ENCODE assay signal across 11 cellular contexts in genomic region chr1:15412843-15413242, GRCh38. TPM values are rescaled to one million over a fixed set of nuclear protein-coding genes. Genes with fewer than 3 reads are reported as not detected.
A peak's percentile ranks its signal among the peaks of the same experiment; 100 is the strongest.
DNase-seq lines count a peak whose midpoint lies in the region; ATAC-seq, FAIRE-seq and TF ChIP-seq lines count a peak whose summit lies in the region.
"Had no signal": no experiment of that assay in that cellular context is flagged by ENCODE, and none has a peak within 500 bp of the region (broad histone marks: within the 10 kb centered on the region; RNA-seq: fewer than 3 reads in every experiment).

No MANE protein-coding gene starts in this region.

- TF ChIP-seq CTCF in CD14-positive monocyte (IDR thresholded peaks at IDR 0.05): no peak
- TF ChIP-seq CTCF in endothelial cell of umbilical vein (IDR thresholded peaks at IDR 0.05; ENCODE audit: extremely low read depth in 1 of 2, insufficient read depth in 1 of 2, low read depth in 1 of 2, low read length in 2 of 2): no peak
- no peak for TF ChIP-seq CTCF in pancreas (IDR thresholded peaks at IDR 0.05)

- dilution Hi-C loops in endothelial cell of umbilical vein (cut with MboI; ENCODE audit: extremely low pct_ligation_motif_present, low sequenced_read_pairs): loop anchor here (10.0 kb wide), 1 partner anchor 88 kb away; no protein-coding TSS in a partner anchor

- no peak for DNase-seq in CD14-positive monocyte (ENCODE audit: low spot score)
- peak; percentile 65 for DNase-seq in NCI-H1092 treated with DMSO at 0.1 percent for 48 hours (lab: John Stamatoyannopoulos, UW)
- peak; percentile 62 for DNase-seq in endothelial cell of umbilical vein (ENCODE audit: low read depth, low spot score)
- peak in 5 of 6 donors; percentile 50 to 86 (median 67) for DNase-seq in pancreas
- no peak for DNase-seq in posterior vena cava (ENCODE audit: low spot score)
- DNase-seq: NCI-H187 treated with DMSO at 0.1 percent for 48 hours, retina had no signal

- H3K4me3 ChIP-seq in endothelial cell of umbilical vein (replicated peaks in 1 of 3; ENCODE audit: insufficient read depth in 1 of 3, low read depth in 1 of 3, low read length in 3 of 3) (peak overlapping the region in 1 of 3 experiments; percentile 4), pancreas (peak overlapping the region in 2 of 4 donors; percentile 10 to 87)
- H3K4me3 ChIP-seq: HAP-1 had no signal

- no peaks in the 10 kb centered on the region for H3K27me3 ChIP-seq in endothelial cell of umbilical vein (ENCODE audit: control insufficient read depth in 2 of 2, insufficient read depth in 2 of 2, low read length in 2 of 2)
- no peaks in the 10 kb centered on the region for H3K27me3 ChIP-seq in pancreas

- ATAC-seq in pancreas: peak; percentile 21 to 34 (median 30)
- no peak for ATAC-seq in HG02763 (IDR thresholded peaks at IDR 0.05; ENCODE audit: unreplicated experiment)
- no peak for ATAC-seq in HG03108 (IDR thresholded peaks at IDR 0.05; ENCODE audit: unreplicated experiment)
- ATAC-seq in HG03432 (IDR thresholded peaks at IDR 0.05; ENCODE audit: unreplicated experiment): no peak

- peaks cover 0 to 5% (median 0%) of the 10 kb centered on the region in 7 donors for H3K9me3 Mint-ChIP-seq in CD14-positive monocyte

- POLR2A ChIA-PET in endothelial cell of umbilical vein (lab: Charles Lee): no interaction called here

- peak overlapping the region; percentile 97 for H3K4me3 Mint-ChIP-seq in CD14-positive monocyte

- peaks cover 0 to 4% of the 10 kb centered on the region in 2 experiments for H3K36me3 ChIP-seq in endothelial cell of umbilical vein (ENCODE audit: control insufficient read depth in 2 of 2, extremely low read depth in 1 of 2, insufficient read depth in 2 of 2, low read length in 2 of 2)
- H3K36me3 ChIP-seq in pancreas: no peaks in the 10 kb centered on the region
- H3K36me3 ChIP-seq: HAP-1 had no signal

- H3K4me1 ChIP-seq in endothelial cell of umbilical vein (ENCODE audit: control insufficient read depth, extremely low read depth, insufficient read depth, low read length): peaks cover 53% of the 10 kb centered on the region
- peaks cover 4 to 35% (median 14%) of the 10 kb centered on the region in 3 donors for H3K4me1 ChIP-seq in pancreas

- intact Hi-C loops in CD14-positive monocyte (cut with micrococcal nuclease): loop anchor here in 1 of 2 donors (5.0 kb wide), 2 partner anchors 66 to 109 kb away; partner anchors contain the start of gene CASP9
- intact Hi-C loops in endothelial cell of umbilical vein (cut with micrococcal nuclease): loop anchor here (10.0 kb wide), 1 partner anchor 408 kb away; no protein-coding TSS in a partner anchor
- intact Hi-C loops in pancreas (cut with DNase I): loop anchor here in 1 of 3 donors (5.0 kb wide), 1 partner anchor 86 kb away; no protein-coding TSS in a partner anchor
- intact Hi-C loops in posterior vena cava (cut with DNase I): no loop called here

- H3K36me3 Mint-ChIP-seq in CD14-positive monocyte: peaks cover 50 to 67% of the 10 kb centered on the region in 2 donors

- H3K9ac ChIP-seq in endothelial cell of umbilical vein (replicated peaks; ENCODE audit: extremely low read depth, insufficient read depth, low read length): no peak overlapping the region

- H3K79me2 ChIP-seq in endothelial cell of umbilical vein (ENCODE audit: control insufficient read depth, insufficient read depth, low read length): peaks cover 66% of the 10 kb centered on the region

- no peaks in the 10 kb centered on the region for H3K9me1 ChIP-seq in endothelial cell of umbilical vein (replicated peaks; ENCODE audit: control insufficient read depth, extremely low read depth, insufficient read depth, low read length)

- CTCF ChIA-PET in endothelial cell of umbilical vein (lab: Charles Lee): interaction anchor here (1.1 to 4.0 kb wide), 8 partner anchors 15 to 89 kb away, joined by 3 to 33 read pairs (median 6); no protein-coding TSS in a partner anchor

- H4K20me1 ChIP-seq in endothelial cell of umbilical vein (replicated peaks; ENCODE audit: control insufficient read depth, extremely low read depth, insufficient read depth, low read length): no peaks in the 10 kb centered on the region

- 30 to 36% methylated on average over 11 of the region's 11 CpGs for WGBS in pancreas, 2 donors

- BruUV-seq in endothelial cell of umbilical vein (replicated peaks; lab: Mats Ljungman, UMichigan): no TSS peak

- peaks cover 6 to 12% (median 6%) of the 10 kb centered on the region in 3 donors for H3K27me3 Mint-ChIP-seq in CD14-positive monocyte (ENCODE audit: low read depth in 3 of 3)

- FAIRE-seq in endothelial cell of umbilical vein (lab: Jason Lieb, UNC) (peak; percentile 83), pancreas (lab: Jason Lieb, UNC) (no peak)

- H2AFZ ChIP-seq in endothelial cell of umbilical vein (ENCODE audit: low read depth, low read length): no peak overlapping the region

- peaks cover 68% of the 10 kb centered on the region for H3K4me1 Mint-ChIP-seq in CD14-positive monocyte

- H3K27ac Mint-ChIP-seq in CD14-positive monocyte: peak overlapping the region; percentile 97 to 99 (median 99)

- TF ChIP-seq POLR2A in endothelial cell of umbilical vein (IDR thresholded peaks at IDR 0.05; ENCODE audit: low read depth, low read length): no peak

- H3K27ac ChIP-seq in endothelial cell of umbilical vein (ENCODE audit: insufficient read depth, low read depth, low read length): peak overlapping the region; percentile 40
- H3K27ac ChIP-seq in pancreas: peak overlapping the region in 3 of 4 donors; percentile 57 to 65 (median 65)

- H3K4me2 ChIP-seq in endothelial cell of umbilical vein (ENCODE audit: insufficient read depth, low read length): peak overlapping the region; percentile 69

- H3K9me3 ChIP-seq in endothelial cell of umbilical vein (replicated peaks; ENCODE audit: control insufficient read depth, insufficient read depth, low read length): no peaks in the 10 kb centered on the region
- no peaks in the 10 kb centered on the region for H3K9me3 ChIP-seq in pancreas
- H3K9me3 ChIP-seq: HAP-1 had no signal

TF ChIP-seq in endothelial cell of umbilical vein, 7 proteins besides CTCF, POLR2A, EP300 and RAD21:
- TF ChIP-seq JUN (IDR thresholded peaks at IDR 0.05; ENCODE audit: borderline replicate concordance, insufficient read depth, insufficient read length, low read depth): no peak
- TF ChIP-seq POLR2AphosphoS5 (IDR thresholded peaks at IDR 0.05; ENCODE audit: insufficient read depth, low read depth, low read length): no peak
- TF ChIP-seq MYC (IDR thresholded peaks at IDR 0.05; ENCODE audit: low read depth, low read length): no peak
- no peak for TF ChIP-seq GATA2 (IDR thresholded peaks at IDR 0.05; ENCODE audit: insufficient read depth, insufficient read length, low read depth, low read length)
- TF ChIP-seq FOS (IDR thresholded peaks at IDR 0.05; ENCODE audit: borderline replicate concordance, insufficient read depth, low read length): no peak
- TF ChIP-seq EZH2 (IDR thresholded peaks at IDR 0.05; ENCODE audit: borderline replicate concordance, low read depth, low read length, severe bottlenecking): no peak
- no peak for TF ChIP-seq MAX (IDR thresholded peaks at IDR 0.05; ENCODE audit: insufficient read depth, insufficient read length)

RNA-seq across cellular contexts. Expression of gene EFHD2, which starts 3.2 kb away (rescaled TPM):
- polyA plus RNA-seq in CD14-positive monocyte (100 to 1,000 TPM; 323 to 329 TPM), endothelial cell of umbilical vein (50.2 TPM in 2 replicates), pancreas (10 to 100 TPM; 30.5 to 47.4 TPM)
- total RNA-seq in endothelial cell of umbilical vein (65.5 and 73.5 TPM in 2 replicates), pancreas (10 to 100 TPM; 35.9 to 43.6 (median 38.8) TPM), posterior vena cava (10 to 100 TPM; 33.4 to 39.8 TPM)
- 31.3 and 38.7 TPM in 2 replicates for polyA plus RNA-seq in endothelial cell of umbilical vein (2011; cell fraction: cytosol; rRNA removed)
- polyA plus RNA-seq in endothelial cell of umbilical vein (2011; cell fraction: nucleus; rRNA removed): 27.8 and 32.7 TPM in 2 replicates
- 46.5 and 54.8 TPM in 2 replicates for polyA plus RNA-seq in endothelial cell of umbilical vein (2012)
- 15.7 and 16.8 TPM in 2 replicates for polyA minus RNA-seq in endothelial cell of umbilical vein
- 56.9 TPM for polyA minus RNA-seq in endothelial cell of umbilical vein (2011; cell fraction: cytosol; rRNA and poly(A)+ RNA removed)
- polyA minus RNA-seq in endothelial cell of umbilical vein (2011; cell fraction: nucleus; rRNA and poly(A)+ RNA removed): 7.2 and 11.2 TPM in 2 replicates

RNA-seq across cellular contexts. Expression of gene CTRC, which starts 25.4 kb away (rescaled TPM):
- polyA plus RNA-seq in CD14-positive monocyte (not detected), endothelial cell of umbilical vein (0.29 and 0.48 TPM in 2 replicates), pancreas (1,000 to 10,000 TPM; 3,972 to 5,613 TPM)
- total RNA-seq in endothelial cell of umbilical vein (not detected in 2 replicates), pancreas (over 10,000 TPM in 1 of 6 donors, 1,000 to 10,000 TPM in 5; 7,866 to 13,867 (median 8,408) TPM), posterior vena cava (1 to 10 TPM in 1 of 2 donors, not detected in 1; 1.8 TPM)
- not detected in 2 replicates for polyA plus RNA-seq in endothelial cell of umbilical vein (2011; cell fraction: cytosol; rRNA removed)
- polyA plus RNA-seq in endothelial cell of umbilical vein (2011; cell fraction: nucleus; rRNA removed): 0.53 and 0.83 TPM in 2 replicates
- 0.44 TPM in 1 of 2 replicates, not detected in the other for polyA plus RNA-seq in endothelial cell of umbilical vein (2012)
- not detected in 2 replicates for polyA minus RNA-seq in endothelial cell of umbilical vein
- polyA minus RNA-seq in endothelial cell of umbilical vein (2011; cell fraction: cytosol; rRNA and poly(A)+ RNA removed): not detected
- not detected in 2 replicates for polyA minus RNA-seq in endothelial cell of umbilical vein (2011; cell fraction: nucleus; rRNA and poly(A)+ RNA removed)

RNA-seq across cellular contexts. Expression of gene CELA2A, which starts 43.7 kb away (rescaled TPM):
- polyA plus RNA-seq in CD14-positive monocyte: not detected
- not detected in 2 replicates for total RNA-seq in endothelial cell of umbilical vein
- not detected in 2 replicates for polyA plus RNA-seq in endothelial cell of umbilical vein
- polyA plus RNA-seq in endothelial cell of umbilical vein (2011; cell fraction: cytosol; rRNA removed): not detected in 2 replicates
- polyA plus RNA-seq in endothelial cell of umbilical vein (2011; cell fraction: nucleus; rRNA removed): not detected in 2 replicates
- not detected in 2 replicates for polyA plus RNA-seq in endothelial cell of umbilical vein (2012)
- polyA minus RNA-seq in endothelial cell of umbilical vein: not detected in 2 replicates
- polyA minus RNA-seq in endothelial cell of umbilical vein (2011; cell fraction: cytosol; rRNA and poly(A)+ RNA removed): not detected
- not detected in 2 replicates for polyA minus RNA-seq in endothelial cell of umbilical vein (2011; cell fraction: nucleus; rRNA and poly(A)+ RNA removed)
- total RNA-seq in pancreas: over 10,000 TPM in 2 of 6 donors, 1,000 to 10,000 TPM in 3, 100 to 1,000 TPM in 1; 360 to 20,184 (median 5,030) TPM
- polyA plus RNA-seq in pancreas: 1,000 to 10,000 TPM; 2,295 to 3,502 TPM
- total RNA-seq in posterior vena cava: 1 to 10 TPM in 1 of 2 donors, not detected in 1; 1.6 TPM

Comparison
In these comparisons a context has a peak if more than half of its experiments do, and no peak if none do; other contexts are left out.
1. DNase-seq: peak in NCI-H1092 treated with DMSO at 0.1 percent for 48 hours (single experiment), endothelial cell of umbilical vein (single experiment) and pancreas (5 of 6); none in CD14-positive monocyte (single experiment) and posterior vena cava (single experiment).
2. ATAC-seq: peak in pancreas (4 of 4); none in HG02763 (single experiment), HG03108 (single experiment) and HG03432 (single experiment).
3. RNA of gene CTRC, which starts 25.4 kb away (total RNA-seq): 7,866 to 13,867 TPM in pancreas; 1.8 TPM in posterior vena cava and not detected in endothelial cell of umbilical vein; every median in the first group is over 1,000 times any median in the second.
4. RNA of gene CELA2A, which starts 43.7 kb away (total RNA-seq): 360 to 20,184 TPM in pancreas; 1.6 TPM in posterior vena cava and not detected in endothelial cell of umbilical vein; every median in the first group is over 100 times any median in the second.